ENCODE assay signal across 8 cellular contexts in the genomic region with DNA sequence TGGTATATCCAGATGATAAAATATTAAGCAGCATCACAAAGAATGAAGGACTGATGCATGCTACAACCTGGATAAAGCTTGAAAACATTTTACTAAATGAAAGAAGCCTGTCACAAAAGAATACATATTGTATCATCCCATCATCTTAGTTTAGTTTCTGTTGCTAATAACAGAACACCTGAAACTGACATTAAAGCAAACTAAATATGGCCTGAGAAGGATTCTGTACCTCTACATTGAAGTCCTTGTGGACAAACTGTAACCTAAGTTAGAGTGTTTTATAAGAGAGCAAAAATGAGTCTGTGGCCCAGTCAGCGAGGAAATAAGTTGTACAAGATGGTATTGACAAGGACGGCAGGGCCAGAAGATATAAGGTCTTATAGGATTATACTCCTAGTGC.
"Had no signal": no experiment of that assay in that cellular context is flagged by ENCODE, and none has a peak within 500 bp of the region (broad histone marks: within the 10 kb centered on the region; RNA-seq: fewer than 3 reads in every experiment).

No MANE protein-coding gene starts in this region.

- H2AFZ ChIP-seq: GM23248, GM23338 had no signal

- DNase-seq: GM23248, H7, H9, HCEC 1CT, HFFc6 had no signal

- ATAC-seq: GM23338, HCT116 had no signal

- H3K9ac ChIP-seq: GM23248 had no signal

- H3K9me3 ChIP-seq: HAP-1 had no signal

- H3K4me3 ChIP-seq: GM23248, GM23338, HAP-1 had no signal

- H3K4me2 ChIP-seq: GM23338 had no signal

- H3K36me3 ChIP-seq: HAP-1 had no signal

- H3K27ac ChIP-seq: GM23248 had no signal
